8 cellular contexts compared by ENCODE assay signal in the genomic region with DNA sequence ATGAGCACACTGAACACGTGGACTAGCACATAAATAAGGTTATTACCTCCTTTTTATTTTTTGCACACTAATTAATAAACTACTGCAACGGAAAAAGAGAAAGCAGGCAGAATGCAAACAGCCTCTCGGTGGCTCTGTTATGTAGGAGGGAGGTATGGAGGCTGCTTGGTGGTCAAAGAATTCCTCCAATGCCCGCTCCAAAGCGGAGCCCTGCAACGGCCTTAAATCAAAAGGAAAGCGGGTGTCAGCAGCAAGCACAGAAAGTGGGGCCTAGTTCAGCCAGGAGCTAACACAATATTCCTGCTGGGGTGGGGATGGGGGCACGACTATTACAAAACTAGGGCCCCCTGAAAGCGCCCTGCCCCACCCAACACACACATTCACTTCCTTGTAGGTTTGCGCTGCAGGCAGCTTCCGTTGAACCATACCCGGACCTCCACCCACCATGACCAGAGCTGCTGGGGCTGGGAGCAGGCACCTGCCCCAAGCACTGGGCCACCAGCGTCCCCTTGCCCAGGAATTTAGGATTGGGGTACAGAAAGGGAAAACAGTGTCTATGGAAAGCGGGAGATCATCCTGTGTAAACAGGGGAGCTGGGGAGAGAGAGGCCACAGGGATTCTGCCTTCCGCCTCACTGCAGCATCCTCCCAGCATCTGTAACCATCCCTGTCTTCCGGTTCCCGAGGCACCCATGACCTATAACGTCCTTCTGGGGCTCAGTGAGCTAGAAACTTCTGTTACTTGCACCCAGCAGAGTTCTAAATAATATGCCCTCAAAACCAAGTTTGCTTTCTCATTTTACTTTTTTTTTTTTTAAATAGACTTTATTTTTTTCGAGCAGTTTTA. TPM values are rescaled to one million over a fixed set of nuclear protein-coding genes. Genes with fewer than 3 reads are reported as not detected.
DNase-seq lines count a peak whose midpoint lies in the region; ATAC-seq and TF ChIP-seq lines count a peak whose summit lies in the region.

No MANE protein-coding gene starts in this region.

- H3K27ac Mint-ChIP-seq in memory B cell, result no peak overlapping the region

- no peaks in the 10 kb centered on the region for H3K36me3 Mint-ChIP-seq in memory B cell

- peaks cover 3% of the 10 kb centered on the region for H3K27me3 ChIP-seq in adipocyte (replicated peaks; ENCODE audit: control insufficient read depth, insufficient read depth, low read length)
- H3K27me3 ChIP-seq in uterus, result no peaks in the 10 kb centered on the region

- H3K36me3 ChIP-seq in adipocyte (ENCODE audit: control insufficient read depth, insufficient read depth, low read length, severe bottlenecking) (no peaks in the 10 kb centered on the region), uterus (no peaks in the 10 kb centered on the region)

- H3K4me3 ChIP-seq in AG10803 (ENCODE audit: low read length), result peak overlapping the region; percentile 56
- peak overlapping the region; percentile 81 for H3K4me3 ChIP-seq in adipocyte (ENCODE audit: low read length)
- peak overlapping the region; percentile 33 to 45 for H3K4me3 ChIP-seq in uterus

- no peak for TF ChIP-seq POLR2A in uterus (IDR thresholded peaks at IDR 0.05)

- intact Hi-C loops in uterus (cut with DNase I; ENCODE audit: low total_unique reads), result no loop called here

- H3K9me3 Mint-ChIP-seq in memory B cell, result no peaks in the 10 kb centered on the region

- ATAC-seq in HG03354 (IDR thresholded peaks at IDR 0.05; ENCODE audit: poor library complexity, severe bottlenecking, unreplicated experiment) (peak; percentile 34), memory B cell (ENCODE audit: low read depth) (no peak)

- peaks cover 7% of the 10 kb centered on the region for H3K4me1 Mint-ChIP-seq in memory B cell

- H3K4me3 Mint-ChIP-seq in memory B cell, result peak overlapping the region; percentile 85

- H3K4me1 ChIP-seq in adipocyte (ENCODE audit: control insufficient read depth, insufficient read depth, low read length), result peaks cover 8% of the 10 kb centered on the region
- no peaks in the 10 kb centered on the region for H3K4me1 ChIP-seq in uterus

- H3K27me3 Mint-ChIP-seq in memory B cell, result no peaks in the 10 kb centered on the region

- TF ChIP-seq CTCF in AG10803 (conservative IDR thresholded peaks at IDR 0.05; ENCODE audit: low read length), result no peak
- no peak for TF ChIP-seq CTCF in uterus (IDR thresholded peaks at IDR 0.05)

- H3K27ac ChIP-seq in uterus, result peak overlapping the region; percentile 73 to 74

- no peak for DNase-seq in AG10803 (ENCODE audit: low read depth)
- DNase-seq in adipocyte (ENCODE audit: low read depth), result no peak
- no peak for DNase-seq in memory B cell (ENCODE audit: low spot score in 2 of 2)
- DNase-seq in uterus, result peak in 1 of 2 donors; percentile 15
- no peak for DNase-seq in NCI-H524 (lab: John Stamatoyannopoulos, UW)
- DNase-seq in superior temporal gyrus (ENCODE audit: extremely low spot score), result no peak
- no peak for DNase-seq in SIG-M5 (lab: John Stamatoyannopoulos, UW)

- H3K9ac ChIP-seq in adipocyte (ENCODE audit: low read length), result peak overlapping the region; percentile 77

- no peaks in the 10 kb centered on the region for H3K9me3 ChIP-seq in adipocyte (ENCODE audit: control insufficient read depth, low read length)
- no peaks in the 10 kb centered on the region for H3K9me3 ChIP-seq in uterus

RNA-seq across cellular contexts. Expression of gene DDX3X, which starts 57.1 kb away (rescaled TPM):
- total RNA-seq in uterus, result 100 to 1,000 TPM; 124 to 387 (median 268) TPM
